ENCODE assay signal across 1 cellular context in genomic region chr16:12315330-12316138, GRCh38.
TF ChIP-seq lines count a peak whose summit lies in the region.

No MANE protein-coding gene starts in this region.

TF ChIP-seq in H1, 55 proteins besides CTCF, POLR2A, EP300 and RAD21 (continued from another document):
- TF ChIP-seq, protein P1, sequence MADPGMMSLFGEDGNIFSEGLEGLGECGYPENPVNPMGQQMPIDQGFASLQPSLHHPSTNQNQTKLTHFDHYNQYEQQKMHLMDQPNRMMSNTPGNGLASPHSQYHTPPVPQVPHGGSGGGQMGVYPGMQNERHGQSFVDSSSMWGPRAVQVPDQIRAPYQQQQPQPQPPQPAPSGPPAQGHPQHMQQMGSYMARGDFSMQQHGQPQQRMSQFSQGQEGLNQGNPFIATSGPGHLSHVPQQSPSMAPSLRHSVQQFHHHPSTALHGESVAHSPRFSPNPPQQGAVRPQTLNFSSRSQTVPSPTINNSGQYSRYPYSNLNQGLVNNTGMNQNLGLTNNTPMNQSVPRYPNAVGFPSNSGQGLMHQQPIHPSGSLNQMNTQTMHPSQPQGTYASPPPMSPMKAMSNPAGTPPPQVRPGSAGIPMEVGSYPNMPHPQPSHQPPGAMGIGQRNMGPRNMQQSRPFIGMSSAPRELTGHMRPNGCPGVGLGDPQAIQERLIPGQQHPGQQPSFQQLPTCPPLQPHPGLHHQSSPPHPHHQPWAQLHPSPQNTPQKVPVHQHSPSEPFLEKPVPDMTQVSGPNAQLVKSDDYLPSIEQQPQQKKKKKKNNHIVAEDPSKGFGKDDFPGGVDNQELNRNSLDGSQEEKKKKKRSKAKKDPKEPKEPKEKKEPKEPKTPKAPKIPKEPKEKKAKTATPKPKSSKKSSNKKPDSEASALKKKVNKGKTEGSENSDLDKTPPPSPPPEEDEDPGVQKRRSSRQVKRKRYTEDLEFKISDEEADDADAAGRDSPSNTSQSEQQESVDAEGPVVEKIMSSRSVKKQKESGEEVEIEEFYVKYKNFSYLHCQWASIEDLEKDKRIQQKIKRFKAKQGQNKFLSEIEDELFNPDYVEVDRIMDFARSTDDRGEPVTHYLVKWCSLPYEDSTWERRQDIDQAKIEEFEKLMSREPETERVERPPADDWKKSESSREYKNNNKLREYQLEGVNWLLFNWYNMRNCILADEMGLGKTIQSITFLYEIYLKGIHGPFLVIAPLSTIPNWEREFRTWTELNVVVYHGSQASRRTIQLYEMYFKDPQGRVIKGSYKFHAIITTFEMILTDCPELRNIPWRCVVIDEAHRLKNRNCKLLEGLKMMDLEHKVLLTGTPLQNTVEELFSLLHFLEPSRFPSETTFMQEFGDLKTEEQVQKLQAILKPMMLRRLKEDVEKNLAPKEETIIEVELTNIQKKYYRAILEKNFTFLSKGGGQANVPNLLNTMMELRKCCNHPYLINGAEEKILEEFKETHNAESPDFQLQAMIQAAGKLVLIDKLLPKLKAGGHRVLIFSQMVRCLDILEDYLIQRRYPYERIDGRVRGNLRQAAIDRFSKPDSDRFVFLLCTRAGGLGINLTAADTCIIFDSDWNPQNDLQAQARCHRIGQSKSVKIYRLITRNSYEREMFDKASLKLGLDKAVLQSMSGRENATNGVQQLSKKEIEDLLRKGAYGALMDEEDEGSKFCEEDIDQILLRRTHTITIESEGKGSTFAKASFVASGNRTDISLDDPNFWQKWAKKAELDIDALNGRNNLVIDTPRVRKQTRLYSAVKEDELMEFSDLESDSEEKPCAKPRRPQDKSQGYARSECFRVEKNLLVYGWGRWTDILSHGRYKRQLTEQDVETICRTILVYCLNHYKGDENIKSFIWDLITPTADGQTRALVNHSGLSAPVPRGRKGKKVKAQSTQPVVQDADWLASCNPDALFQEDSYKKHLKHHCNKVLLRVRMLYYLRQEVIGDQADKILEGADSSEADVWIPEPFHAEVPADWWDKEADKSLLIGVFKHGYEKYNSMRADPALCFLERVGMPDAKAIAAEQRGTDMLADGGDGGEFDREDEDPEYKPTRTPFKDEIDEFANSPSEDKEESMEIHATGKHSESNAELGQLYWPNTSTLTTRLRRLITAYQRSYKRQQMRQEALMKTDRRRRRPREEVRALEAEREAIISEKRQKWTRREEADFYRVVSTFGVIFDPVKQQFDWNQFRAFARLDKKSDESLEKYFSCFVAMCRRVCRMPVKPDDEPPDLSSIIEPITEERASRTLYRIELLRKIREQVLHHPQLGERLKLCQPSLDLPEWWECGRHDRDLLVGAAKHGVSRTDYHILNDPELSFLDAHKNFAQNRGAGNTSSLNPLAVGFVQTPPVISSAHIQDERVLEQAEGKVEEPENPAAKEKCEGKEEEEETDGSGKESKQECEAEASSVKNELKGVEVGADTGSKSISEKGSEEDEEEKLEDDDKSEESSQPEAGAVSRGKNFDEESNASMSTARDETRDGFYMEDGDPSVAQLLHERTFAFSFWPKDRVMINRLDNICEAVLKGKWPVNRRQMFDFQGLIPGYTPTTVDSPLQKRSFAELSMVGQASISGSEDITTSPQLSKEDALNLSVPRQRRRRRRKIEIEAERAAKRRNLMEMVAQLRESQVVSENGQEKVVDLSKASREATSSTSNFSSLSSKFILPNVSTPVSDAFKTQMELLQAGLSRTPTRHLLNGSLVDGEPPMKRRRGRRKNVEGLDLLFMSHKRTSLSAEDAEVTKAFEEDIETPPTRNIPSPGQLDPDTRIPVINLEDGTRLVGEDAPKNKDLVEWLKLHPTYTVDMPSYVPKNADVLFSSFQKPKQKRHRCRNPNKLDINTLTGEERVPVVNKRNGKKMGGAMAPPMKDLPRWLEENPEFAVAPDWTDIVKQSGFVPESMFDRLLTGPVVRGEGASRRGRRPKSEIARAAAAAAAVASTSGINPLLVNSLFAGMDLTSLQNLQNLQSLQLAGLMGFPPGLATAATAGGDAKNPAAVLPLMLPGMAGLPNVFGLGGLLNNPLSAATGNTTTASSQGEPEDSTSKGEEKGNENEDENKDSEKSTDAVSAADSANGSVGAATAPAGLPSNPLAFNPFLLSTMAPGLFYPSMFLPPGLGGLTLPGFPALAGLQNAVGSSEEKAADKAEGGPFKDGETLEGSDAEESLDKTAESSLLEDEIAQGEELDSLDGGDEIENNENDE (IDR thresholded peaks at IDR 0.05; ENCODE audit: insufficient replicate concordance, low read length) = no peak
- TF ChIP-seq RXRA (IDR thresholded peaks at IDR 0.05; ENCODE audit: insufficient read depth, low read depth, low read length) (no peak), KDM1A (IDR thresholded peaks at IDR 0.05; ENCODE audit: borderline replicate concordance, low read length) (no peak), BACH1 (IDR thresholded peaks at IDR 0.05; ENCODE audit: low read length) (no peak), GTF2F1 (IDR thresholded peaks at IDR 0.05; ENCODE audit: borderline replicate concordance, low read depth, low read length) (no peak)
TF ChIP-seq in H1: peak in this region for 0.
